8 cellular contexts compared by ENCODE assay signal in the genomic region with DNA sequence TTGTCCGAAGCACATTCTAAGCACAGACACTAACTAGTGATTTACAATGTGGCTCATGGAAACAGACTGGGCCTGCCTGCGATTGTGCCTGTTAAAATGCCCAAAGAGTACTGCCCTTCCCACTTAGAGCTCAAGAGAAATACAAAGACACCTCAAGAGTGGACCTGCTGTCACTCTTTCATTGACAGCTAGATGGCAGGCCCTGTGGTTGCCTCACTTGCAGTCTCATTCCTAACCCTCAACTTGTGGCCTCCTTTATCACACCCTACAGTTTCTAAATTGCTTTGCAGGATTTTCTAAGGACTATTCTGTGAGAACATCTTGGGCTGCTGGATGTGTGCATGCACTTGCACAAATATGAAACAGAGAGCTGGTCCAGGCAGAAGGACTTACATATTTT.
A peak's percentile ranks its signal among the peaks of the same experiment; 100 is the strongest.
DNase-seq lines count a peak whose midpoint lies in the region; ATAC-seq and TF ChIP-seq lines count a peak whose summit lies in the region.

No MANE protein-coding gene starts in this region.

- H3K36me3 ChIP-seq in CD8-positive, alpha-beta T cell (ENCODE audit: insufficient read depth, low read length) = no peaks in the 10 kb centered on the region

- no peak overlapping the region for H3K27ac ChIP-seq in CD8-positive, alpha-beta T cell (ENCODE audit: low read depth, low read length)

- H3K4me1 ChIP-seq in CD8-positive, alpha-beta T cell (ENCODE audit: insufficient read depth, low read length) = no peaks in the 10 kb centered on the region

- H3K4me3 ChIP-seq in CD8-positive, alpha-beta T cell (ENCODE audit: low read depth, low read length) = no peak overlapping the region

- POLR2A ChIA-PET in GM10248 (lab: Yijun Ruan, JAX) = no interaction called here
- POLR2A ChIA-PET in CD8-positive, alpha-beta T cell (lab: Charles Lee) = interaction anchor here (0.7 kb wide), 1 partner anchor 11 kb away, joined by 3 read pairs; no protein-coding TSS in a partner anchor

- no peak for DNase-seq in GM10248 (ENCODE audit: extremely low spot score)
- DNase-seq in cerebellar cortex (ENCODE audit: low spot score) = peak; percentile 44
- DNase-seq in HuH-7 (ENCODE audit: low spot score) = no peak
- no peak for DNase-seq in CD8-positive, alpha-beta T cell
- DNase-seq in inferior parietal cortex (ENCODE audit: extremely low spot score) = no peak

- H3K36me3 Mint-ChIP-seq in CD8-positive, alpha-beta T cell = no peaks in the 10 kb centered on the region

- H3K4me3 Mint-ChIP-seq in CD8-positive, alpha-beta T cell = no peak overlapping the region

- H3K4me1 Mint-ChIP-seq in CD8-positive, alpha-beta T cell (ENCODE audit: low read depth) = no peaks in the 10 kb centered on the region

- peak; percentile 91 for ATAC-seq in GM19438 (IDR thresholded peaks at IDR 0.05; ENCODE audit: low read depth, unreplicated experiment)
- ATAC-seq in HG03457 (IDR thresholded peaks at IDR 0.05; ENCODE audit: unreplicated experiment) = peak; percentile 66
- ATAC-seq in HG02840 (IDR thresholded peaks at IDR 0.05; ENCODE audit: low FRiP score, unreplicated experiment) = no peak
- ATAC-seq in CD8-positive, alpha-beta T cell = no peak

- H3K9me3 Mint-ChIP-seq in CD8-positive, alpha-beta T cell = no peaks in the 10 kb centered on the region

- no peak overlapping the region for H3K27ac Mint-ChIP-seq in CD8-positive, alpha-beta T cell

- no peaks in the 10 kb centered on the region for H3K27me3 ChIP-seq in CD8-positive, alpha-beta T cell (ENCODE audit: insufficient read depth, low read length)

- intact Hi-C loops in CD8-positive, alpha-beta T cell (cut with DNase I, micrococcal nuclease) = no loop called here

- TF ChIP-seq CTCF in GM10248 (IDR thresholded peaks at IDR 0.05; ENCODE audit: control extremely low read depth, extremely low read depth, low read depth, missing control alignments) = peak; percentile 36
- TF ChIP-seq CTCF in CD8-positive, alpha-beta T cell (IDR thresholded peaks at IDR 0.05) = no peak

- CTCF ChIA-PET in GM10248 (lab: Yijun Ruan, JAX) = interaction anchor here (0.8 to 3.0 kb wide), 4 partner anchors 11 to 24 kb away, joined by 3 to 12 read pairs (median 6); no protein-coding TSS in a partner anchor
- CTCF ChIA-PET in CD8-positive, alpha-beta T cell (lab: Charles Lee) = interaction anchor here (1.0 to 1.4 kb wide), 5 partner anchors 8 to 882 kb away, joined by 3 to 5 read pairs (median 3); no protein-coding TSS in a partner anchor

- no peaks in the 10 kb centered on the region for H3K27me3 Mint-ChIP-seq in CD8-positive, alpha-beta T cell (ENCODE audit: low read depth)

- H3K9me3 ChIP-seq in CD8-positive, alpha-beta T cell (ENCODE audit: low read length) = no peaks in the 10 kb centered on the region

Comparison
In these comparisons a context has a peak if more than half of its experiments do, and no peak if none do; other contexts are left out.
1. ATAC-seq: peak in GM19438 (single experiment) and HG03457 (single experiment); none in HG02840 (single experiment) and CD8-positive, alpha-beta T cell (single experiment).